1 cellular context compared by ENCODE assay signal in the genomic region with DNA sequence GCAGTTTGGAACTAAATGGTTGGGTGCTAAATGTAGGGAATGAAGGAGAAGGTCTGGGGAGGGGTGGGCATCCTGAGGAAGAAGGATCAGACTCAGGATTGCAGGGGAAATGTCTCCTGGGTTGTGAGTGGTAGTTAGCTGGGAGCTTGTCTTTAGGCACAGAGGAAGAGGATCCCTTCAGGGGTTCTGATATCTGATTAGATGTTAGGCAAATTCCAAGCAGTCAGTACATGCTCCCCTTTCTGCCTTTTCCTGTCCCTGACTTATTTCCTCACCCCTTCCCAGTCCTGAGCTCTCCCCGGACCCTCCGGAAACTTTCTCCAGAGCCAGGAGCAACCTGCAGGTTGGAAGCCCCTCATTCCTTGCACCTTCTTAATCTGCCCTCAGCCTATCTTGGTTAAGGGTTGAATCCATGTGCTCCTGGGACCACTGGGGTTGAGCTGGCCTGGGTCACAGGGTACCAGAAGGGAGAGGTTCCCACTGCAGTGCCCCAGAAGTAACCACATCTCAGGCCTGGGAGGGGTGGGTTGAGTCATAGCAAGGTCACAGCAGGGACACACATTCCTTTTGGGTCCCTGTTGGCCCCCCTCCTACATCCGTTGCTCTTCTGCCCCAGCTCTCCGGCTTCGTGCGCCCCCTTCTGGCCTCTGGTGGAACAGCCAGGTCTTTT.
TF ChIP-seq lines count a peak whose summit lies in the region.

No MANE protein-coding gene starts in this region.

TF ChIP-seq in HepG2, 621 proteins besides CTCF, POLR2A, EP300 and RAD21 (continued from another document and continues in another):
- TF ChIP-seq, protein P1, sequence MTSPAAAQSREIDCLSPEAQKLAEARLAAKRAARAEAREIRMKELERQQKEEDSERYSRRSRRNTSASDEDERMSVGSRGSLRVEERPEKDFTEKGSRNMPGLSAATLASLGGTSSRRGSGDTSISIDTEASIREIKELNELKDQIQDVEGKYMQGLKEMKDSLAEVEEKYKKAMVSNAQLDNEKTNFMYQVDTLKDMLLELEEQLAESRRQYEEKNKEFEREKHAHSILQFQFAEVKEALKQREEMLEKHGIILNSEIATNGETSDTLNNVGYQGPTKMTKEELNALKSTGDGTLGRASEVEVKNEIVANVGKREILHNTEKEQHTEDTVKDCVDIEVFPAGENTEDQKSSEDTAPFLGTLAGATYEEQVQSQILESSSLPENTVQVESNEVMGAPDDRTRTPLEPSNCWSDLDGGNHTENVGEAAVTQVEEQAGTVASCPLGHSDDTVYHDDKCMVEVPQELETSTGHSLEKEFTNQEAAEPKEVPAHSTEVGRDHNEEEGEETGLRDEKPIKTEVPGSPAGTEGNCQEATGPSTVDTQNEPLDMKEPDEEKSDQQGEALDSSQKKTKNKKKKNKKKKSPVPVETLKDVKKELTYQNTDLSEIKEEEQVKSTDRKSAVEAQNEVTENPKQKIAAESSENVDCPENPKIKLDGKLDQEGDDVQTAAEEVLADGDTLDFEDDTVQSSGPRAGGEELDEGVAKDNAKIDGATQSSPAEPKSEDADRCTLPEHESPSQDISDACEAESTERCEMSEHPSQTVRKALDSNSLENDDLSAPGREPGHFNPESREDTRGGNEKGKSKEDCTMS (CRISPR knock-in tag; conservative IDR thresholded peaks at IDR 0.05): no peak
- TF ChIP-seq ZNF549 (CRISPR knock-in tag; IDR thresholded peaks at IDR 0.05): no peak
- TF ChIP-seq PRPF4 (IDR thresholded peaks at IDR 0.05; ENCODE audit: low read depth, low read length, poor library complexity, severe bottlenecking): no peak
- TF ChIP-seq, protein P2, sequence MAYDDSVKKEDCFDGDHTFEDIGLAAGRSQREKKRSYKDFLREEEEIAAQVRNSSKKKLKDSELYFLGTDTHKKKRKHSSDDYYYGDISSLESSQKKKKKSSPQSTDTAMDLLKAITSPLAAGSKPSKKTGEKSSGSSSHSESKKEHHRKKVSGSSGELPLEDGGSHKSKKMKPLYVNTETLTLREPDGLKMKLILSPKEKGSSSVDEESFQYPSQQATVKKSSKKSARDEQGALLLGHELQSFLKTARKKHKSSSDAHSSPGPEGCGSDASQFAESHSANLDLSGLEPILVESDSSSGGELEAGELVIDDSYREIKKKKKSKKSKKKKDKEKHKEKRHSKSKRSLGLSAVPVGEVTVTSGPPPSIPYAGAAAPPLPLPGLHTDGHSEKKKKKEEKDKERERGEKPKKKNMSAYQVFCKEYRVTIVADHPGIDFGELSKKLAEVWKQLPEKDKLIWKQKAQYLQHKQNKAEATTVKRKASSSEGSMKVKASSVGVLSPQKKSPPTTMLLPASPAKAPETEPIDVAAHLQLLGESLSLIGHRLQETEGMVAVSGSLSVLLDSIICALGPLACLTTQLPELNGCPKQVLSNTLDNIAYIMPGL (CRISPR knock-in tag; IDR thresholded peaks at IDR 0.05; ENCODE audit: borderline replicate concordance in 1 of 2, low read depth in 1 of 2): peak; percentile 47 to 63; a peak in 2 of 4 replicates
- TF ChIP-seq ZNF136 (CRISPR knock-in tag; IDR thresholded peaks at IDR 0.05; ENCODE audit: low read depth): no peak
- TF ChIP-seq, protein P3, sequence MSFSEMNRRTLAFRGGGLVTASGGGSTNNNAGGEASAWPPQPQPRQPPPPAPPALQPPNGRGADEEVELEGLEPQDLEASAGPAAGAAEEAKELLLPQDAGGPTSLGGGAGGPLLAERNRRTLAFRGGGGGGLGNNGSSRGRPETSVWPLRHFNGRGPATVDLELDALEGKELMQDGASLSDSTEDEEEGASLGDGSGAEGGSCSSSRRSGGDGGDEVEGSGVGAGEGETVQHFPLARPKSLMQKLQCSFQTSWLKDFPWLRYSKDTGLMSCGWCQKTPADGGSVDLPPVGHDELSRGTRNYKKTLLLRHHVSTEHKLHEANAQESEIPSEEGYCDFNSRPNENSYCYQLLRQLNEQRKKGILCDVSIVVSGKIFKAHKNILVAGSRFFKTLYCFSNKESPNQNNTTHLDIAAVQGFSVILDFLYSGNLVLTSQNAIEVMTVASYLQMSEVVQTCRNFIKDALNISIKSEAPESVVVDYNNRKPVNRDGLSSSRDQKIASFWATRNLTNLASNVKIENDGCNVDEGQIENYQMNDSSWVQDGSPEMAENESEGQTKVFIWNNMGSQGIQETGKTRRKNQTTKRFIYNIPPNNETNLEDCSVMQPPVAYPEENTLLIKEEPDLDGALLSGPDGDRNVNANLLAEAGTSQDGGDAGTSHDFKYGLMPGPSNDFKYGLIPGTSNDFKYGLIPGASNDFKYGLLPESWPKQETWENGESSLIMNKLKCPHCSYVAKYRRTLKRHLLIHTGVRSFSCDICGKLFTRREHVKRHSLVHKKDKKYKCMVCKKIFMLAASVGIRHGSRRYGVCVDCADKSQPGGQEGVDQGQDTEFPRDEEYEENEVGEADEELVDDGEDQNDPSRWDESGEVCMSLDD (CRISPR knock-in tag; IDR thresholded peaks at IDR 0.05; ENCODE audit: borderline replicate concordance): no peak; the same call in 1 of the 2 replicates
- TF ChIP-seq ZNF792 (CRISPR knock-in tag; IDR thresholded peaks at IDR 0.05): 0 out of 2 replicates have a peak, but pooled peaks have one; percentile 45
- TF ChIP-seq, protein P4, sequence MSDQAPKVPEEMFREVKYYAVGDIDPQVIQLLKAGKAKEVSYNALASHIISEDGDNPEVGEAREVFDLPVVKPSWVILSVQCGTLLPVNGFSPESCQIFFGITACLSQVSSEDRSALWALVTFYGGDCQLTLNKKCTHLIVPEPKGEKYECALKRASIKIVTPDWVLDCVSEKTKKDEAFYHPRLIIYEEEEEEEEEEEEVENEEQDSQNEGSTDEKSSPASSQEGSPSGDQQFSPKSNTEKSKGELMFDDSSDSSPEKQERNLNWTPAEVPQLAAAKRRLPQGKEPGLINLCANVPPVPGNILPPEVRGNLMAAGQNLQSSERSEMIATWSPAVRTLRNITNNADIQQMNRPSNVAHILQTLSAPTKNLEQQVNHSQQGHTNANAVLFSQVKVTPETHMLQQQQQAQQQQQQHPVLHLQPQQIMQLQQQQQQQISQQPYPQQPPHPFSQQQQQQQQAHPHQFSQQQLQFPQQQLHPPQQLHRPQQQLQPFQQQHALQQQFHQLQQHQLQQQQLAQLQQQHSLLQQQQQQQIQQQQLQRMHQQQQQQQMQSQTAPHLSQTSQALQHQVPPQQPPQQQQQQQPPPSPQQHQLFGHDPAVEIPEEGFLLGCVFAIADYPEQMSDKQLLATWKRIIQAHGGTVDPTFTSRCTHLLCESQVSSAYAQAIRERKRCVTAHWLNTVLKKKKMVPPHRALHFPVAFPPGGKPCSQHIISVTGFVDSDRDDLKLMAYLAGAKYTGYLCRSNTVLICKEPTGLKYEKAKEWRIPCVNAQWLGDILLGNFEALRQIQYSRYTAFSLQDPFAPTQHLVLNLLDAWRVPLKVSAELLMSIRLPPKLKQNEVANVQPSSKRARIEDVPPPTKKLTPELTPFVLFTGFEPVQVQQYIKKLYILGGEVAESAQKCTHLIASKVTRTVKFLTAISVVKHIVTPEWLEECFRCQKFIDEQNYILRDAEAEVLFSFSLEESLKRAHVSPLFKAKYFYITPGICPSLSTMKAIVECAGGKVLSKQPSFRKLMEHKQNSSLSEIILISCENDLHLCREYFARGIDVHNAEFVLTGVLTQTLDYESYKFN (CRISPR knock-in tag; conservative IDR thresholded peaks at IDR 0.05): peak; percentile 64; the same call in 1 of the 2 replicates
- TF ChIP-seq, protein P5, sequence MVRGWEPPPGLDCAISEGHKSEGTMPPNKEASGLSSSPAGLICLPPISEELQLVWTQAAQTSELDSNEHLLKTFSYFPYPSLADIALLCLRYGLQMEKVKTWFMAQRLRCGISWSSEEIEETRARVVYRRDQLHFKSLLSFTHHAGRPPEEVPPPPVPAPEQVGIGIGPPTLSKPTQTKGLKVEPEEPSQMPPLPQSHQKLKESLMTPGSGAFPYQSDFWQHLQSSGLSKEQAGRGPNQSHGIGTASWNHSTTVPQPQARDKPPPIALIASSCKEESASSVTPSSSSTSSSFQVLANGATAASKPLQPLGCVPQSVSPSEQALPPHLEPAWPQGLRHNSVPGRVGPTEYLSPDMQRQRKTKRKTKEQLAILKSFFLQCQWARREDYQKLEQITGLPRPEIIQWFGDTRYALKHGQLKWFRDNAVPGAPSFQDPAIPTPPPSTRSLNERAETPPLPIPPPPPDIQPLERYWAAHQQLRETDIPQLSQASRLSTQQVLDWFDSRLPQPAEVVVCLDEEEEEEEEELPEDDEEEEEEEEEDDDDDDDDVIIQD (CRISPR knock-in tag; IDR thresholded peaks at IDR 0.05; ENCODE audit: low read depth): no peak
- TF ChIP-seq ZNF496 (CRISPR knock-in tag; IDR thresholded peaks at IDR 0.05; ENCODE audit: insufficient replicate concordance): no peak
- no peak for TF ChIP-seq ZKSCAN1 (IDR thresholded peaks at IDR 0.05; ENCODE audit: low read length)
- no peak for TF ChIP-seq ZMYM2 (CRISPR knock-in tag; IDR thresholded peaks at IDR 0.05)
- TF ChIP-seq HNRNPL (IDR thresholded peaks at IDR 0.05; ENCODE audit: low read depth, low read length): no peak
- peak; percentile 90 for TF ChIP-seq ETV5 (CRISPR knock-in tag; IDR thresholded peaks at IDR 0.05; ENCODE audit: borderline replicate concordance)
- TF ChIP-seq BHLHE40 (IDR thresholded peaks at IDR 0.05; ENCODE audit: low read length): no peak
- peak; percentile 81 for TF ChIP-seq MED1 (CRISPR knock-in tag; IDR thresholded peaks at IDR 0.05)
- TF ChIP-seq, protein P6, sequence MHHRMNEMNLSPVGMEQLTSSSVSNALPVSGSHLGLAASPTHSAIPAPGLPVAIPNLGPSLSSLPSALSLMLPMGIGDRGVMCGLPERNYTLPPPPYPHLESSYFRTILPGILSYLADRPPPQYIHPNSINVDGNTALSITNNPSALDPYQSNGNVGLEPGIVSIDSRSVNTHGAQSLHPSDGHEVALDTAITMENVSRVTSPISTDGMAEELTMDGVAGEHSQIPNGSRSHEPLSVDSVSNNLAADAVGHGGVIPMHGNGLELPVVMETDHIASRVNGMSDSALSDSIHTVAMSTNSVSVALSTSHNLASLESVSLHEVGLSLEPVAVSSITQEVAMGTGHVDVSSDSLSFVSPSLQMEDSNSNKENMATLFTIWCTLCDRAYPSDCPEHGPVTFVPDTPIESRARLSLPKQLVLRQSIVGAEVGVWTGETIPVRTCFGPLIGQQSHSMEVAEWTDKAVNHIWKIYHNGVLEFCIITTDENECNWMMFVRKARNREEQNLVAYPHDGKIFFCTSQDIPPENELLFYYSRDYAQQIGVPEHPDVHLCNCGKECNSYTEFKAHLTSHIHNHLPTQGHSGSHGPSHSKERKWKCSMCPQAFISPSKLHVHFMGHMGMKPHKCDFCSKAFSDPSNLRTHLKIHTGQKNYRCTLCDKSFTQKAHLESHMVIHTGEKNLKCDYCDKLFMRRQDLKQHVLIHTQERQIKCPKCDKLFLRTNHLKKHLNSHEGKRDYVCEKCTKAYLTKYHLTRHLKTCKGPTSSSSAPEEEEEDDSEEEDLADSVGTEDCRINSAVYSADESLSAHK (CRISPR knock-in tag; IDR thresholded peaks at IDR 0.05; ENCODE audit: borderline replicate concordance): no peak
- TF ChIP-seq, protein P7, sequence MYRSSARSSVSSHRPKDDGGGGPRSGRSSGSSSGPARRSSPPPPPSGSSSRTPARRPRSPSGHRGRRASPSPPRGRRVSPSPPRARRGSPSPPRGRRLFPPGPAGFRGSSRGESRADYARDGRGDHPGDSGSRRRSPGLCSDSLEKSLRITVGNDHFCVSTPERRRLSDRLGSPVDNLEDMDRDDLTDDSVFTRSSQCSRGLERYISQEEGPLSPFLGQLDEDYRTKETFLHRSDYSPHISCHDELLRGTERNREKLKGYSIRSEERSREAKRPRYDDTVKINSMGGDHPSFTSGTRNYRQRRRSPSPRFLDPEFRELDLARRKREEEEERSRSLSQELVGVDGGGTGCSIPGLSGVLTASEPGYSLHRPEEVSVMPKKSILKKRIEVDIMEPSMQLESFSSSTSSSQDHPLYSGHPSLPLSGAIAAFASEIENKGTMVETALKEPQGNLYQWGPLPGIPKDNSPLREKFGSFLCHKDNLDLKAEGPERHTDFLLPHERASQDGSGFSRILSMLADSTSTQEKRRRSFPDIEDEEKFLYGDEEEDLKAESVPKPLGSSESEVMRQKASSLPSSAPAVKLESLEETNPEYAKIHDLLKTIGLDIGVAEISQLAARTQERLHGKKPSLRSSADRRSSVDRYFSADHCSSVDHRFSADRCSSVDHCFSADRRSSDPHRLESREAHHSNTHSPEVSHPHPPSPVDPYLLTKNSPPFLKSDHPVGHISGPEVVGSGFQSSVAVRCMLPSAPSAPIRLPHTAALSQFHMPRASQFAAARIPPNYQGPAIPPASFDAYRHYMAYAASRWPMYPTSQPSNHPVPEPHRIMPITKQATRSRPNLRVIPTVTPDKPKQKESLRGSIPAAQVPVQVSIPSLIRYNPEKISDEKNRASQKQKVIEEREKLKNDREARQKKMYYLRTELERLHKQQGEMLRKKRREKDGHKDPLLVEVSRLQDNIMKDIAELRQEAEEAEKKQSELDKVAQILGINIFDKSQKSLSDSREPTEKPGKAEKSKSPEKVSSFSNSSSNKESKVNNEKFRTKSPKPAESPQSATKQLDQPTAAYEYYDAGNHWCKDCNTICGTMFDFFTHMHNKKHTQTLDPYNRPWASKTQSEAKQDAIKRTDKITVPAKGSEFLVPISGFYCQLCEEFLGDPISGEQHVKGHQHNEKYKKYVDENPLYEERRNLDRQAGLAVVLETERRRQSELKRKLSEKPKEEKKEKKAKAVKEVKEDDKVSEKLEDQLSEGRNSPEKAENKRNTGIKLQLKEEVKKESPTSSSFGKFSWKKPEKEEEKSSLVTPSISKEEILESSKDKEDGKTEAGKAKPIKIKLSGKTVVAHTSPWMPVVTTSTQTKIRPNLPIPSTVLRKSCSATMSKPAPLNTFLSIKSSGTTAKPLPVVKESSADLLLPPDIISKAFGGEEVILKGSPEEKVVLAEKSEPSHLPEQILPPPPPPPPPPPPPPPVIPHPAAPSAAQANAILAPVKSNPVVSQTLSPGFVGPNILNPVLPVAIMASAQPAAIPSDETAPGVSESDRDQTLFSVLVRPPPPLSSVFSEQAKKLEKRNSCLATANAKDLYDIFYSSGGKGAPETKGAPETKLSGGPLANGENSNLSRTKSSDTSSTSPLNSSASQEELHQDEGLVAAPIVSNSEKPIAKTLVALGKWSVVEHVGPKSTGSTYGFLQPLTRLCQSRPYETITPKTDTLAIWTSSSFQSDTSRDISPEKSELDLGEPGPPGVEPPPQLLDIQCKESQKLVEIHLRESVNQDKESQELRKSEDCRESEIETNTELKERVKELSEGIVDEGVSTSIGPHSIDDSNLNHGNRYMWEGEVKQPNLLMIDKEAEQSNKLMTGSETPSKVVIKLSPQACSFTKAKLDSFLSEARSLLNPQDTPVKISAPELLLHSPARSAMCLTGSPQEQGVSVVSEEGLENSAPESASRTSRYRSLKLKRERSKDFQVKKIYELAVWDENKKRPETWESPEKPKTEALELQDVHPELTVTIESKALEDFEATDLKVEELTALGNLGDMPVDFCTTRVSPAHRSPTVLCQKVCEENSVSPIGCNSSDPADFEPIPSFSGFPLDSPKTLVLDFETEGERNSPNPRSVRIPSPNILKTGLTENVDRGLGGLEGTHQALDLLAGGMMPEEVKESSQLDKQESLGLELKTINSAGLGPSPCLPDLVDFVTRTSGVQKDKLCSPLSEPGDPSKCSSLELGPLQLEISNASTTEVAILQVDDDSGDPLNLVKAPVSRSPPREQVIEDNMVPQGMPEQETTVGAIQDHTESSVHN (CRISPR knock-in tag; IDR thresholded peaks at IDR 0.05): no peak
- TF ChIP-seq, protein P8, sequence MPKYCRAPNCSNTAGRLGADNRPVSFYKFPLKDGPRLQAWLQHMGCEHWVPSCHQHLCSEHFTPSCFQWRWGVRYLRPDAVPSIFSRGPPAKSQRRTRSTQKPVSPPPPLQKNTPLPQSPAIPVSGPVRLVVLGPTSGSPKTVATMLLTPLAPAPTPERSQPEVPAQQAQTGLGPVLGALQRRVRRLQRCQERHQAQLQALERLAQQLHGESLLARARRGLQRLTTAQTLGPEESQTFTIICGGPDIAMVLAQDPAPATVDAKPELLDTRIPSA (CRISPR knock-in tag; IDR thresholded peaks at IDR 0.05; ENCODE audit: borderline replicate concordance): no peak
- no peak for TF ChIP-seq ZNF10 (CRISPR knock-in tag; IDR thresholded peaks at IDR 0.05; ENCODE audit: borderline replicate concordance, low read depth)
- TF ChIP-seq FOSL1 (CRISPR knock-in tag; IDR thresholded peaks at IDR 0.05; ENCODE audit: borderline replicate concordance): peak; percentile 29; the same call in 1 of the 2 replicates
- no peak for TF ChIP-seq PTBP1 (IDR thresholded peaks at IDR 0.05; ENCODE audit: low read depth, low read length, poor library complexity, severe bottlenecking)
- 0 out of 2 replicates have a peak, but pooled peaks have one; percentile 24 for TF ChIP-seq ZNF782 (CRISPR knock-in tag; IDR thresholded peaks at IDR 0.05; ENCODE audit: borderline replicate concordance)
- TF ChIP-seq NFE2 (CRISPR knock-in tag; IDR thresholded peaks at IDR 0.05): no peak
